ENCODE assay signal across 11 cellular contexts in genomic region chr15:51093488-51093864, GRCh38. TPM values are rescaled to one million over a fixed set of nuclear protein-coding genes. Genes with fewer than 3 reads are reported as not detected.
DNase-seq lines count a peak whose midpoint lies in the region; TF ChIP-seq lines count a peak whose summit lies in the region.
"Had no signal": no experiment of that assay in that cellular context is flagged by ENCODE, and none has a peak within 500 bp of the region (broad histone marks: within the 10 kb centered on the region; RNA-seq: fewer than 3 reads in every experiment).

No MANE protein-coding gene starts in this region.

- H3K4me2 ChIP-seq in GM23248 (ENCODE audit: unreplicated experiment), result peak overlapping the region; percentile 82

- H3K9me2 ChIP-seq in GM23248 (ENCODE audit: insufficient read depth), result no peaks in the 10 kb centered on the region

- TF ChIP-seq POLR2A in sigmoid colon (IDR thresholded peaks at IDR 0.05), result no peak

- TF ChIP-seq CTCF in ascending aorta (IDR thresholded peaks at IDR 0.05) (no peak), sigmoid colon (IDR thresholded peaks at IDR 0.05) (no peak)

- intact Hi-C loops in ascending aorta (cut with DNase I), result loop anchor here (5.0 to 10.0 kb wide), 3 partner anchors 39 to 739 kb away; partner anchors contain the start of genes GABPB1 and SPPL2A
- intact Hi-C loops in sigmoid colon (cut with DNase I), result loop anchor here (10.0 kb wide), 1 partner anchor 49 kb away; no protein-coding TSS in a partner anchor

- peaks cover 3% of the 10 kb centered on the region; the same call in 1 of the 2 replicates for H3K79me2 ChIP-seq in GM23248 (ENCODE audit: insufficient read depth)

- peaks cover 23% of the 10 kb centered on the region for H3F3A ChIP-seq in GM23248 (ENCODE audit: insufficient read depth)

- no peak for DNase-seq in GM23248
- DNase-seq in ascending aorta (ENCODE audit: low spot score in 2 of 2), result no peak
- DNase-seq in sigmoid colon, result no peak
- DNase-seq in stimulated activated CD4-positive, alpha-beta T cell treated with anti-CD3 and anti-CD28 coated beads, Interleukin-15, amount 100 ng/mL, for 24 hours, result no peak
- no peak for DNase-seq in effector CD8-positive, alpha-beta T cell (lab: John Stamatoyannopoulos, UW)
- no peak for DNase-seq in MG63
- DNase-seq in GF-D8 (lab: John Stamatoyannopoulos, UW), result no peak
- DNase-seq: effector memory CD4-positive, alpha-beta T cell; naive thymus-derived CD8-positive, alpha-beta T cell had no signal

- H3K9me3 ChIP-seq in GM23248 (ENCODE audit: low read depth) (no peaks in the 10 kb centered on the region), ascending aorta (no peaks in the 10 kb centered on the region), sigmoid colon (no peaks in the 10 kb centered on the region), MG63 (no peaks in the 10 kb centered on the region)

- H3K27ac ChIP-seq in GM23248 (no peak overlapping the region), ascending aorta (peak overlapping the region; percentile 92 to 95), sigmoid colon (peak overlapping the region; percentile 61 to 87 (median 74))

- 0 out of 2 replicates have a peak overlapping the region, but pooled peaks have one; percentile 67 for H3K9ac ChIP-seq in GM23248

- 73 to 84% methylated on average over 14 to 21 of the region's 21 CpGs for WGBS in GM23248 (ENCODE audit: low coverage in 1 of 2, low lambda C conversion rate in 2 of 2, missing lambda C conversion rate in 2 of 2), 2 experiments
- 22 to 42% methylated on average over 21 of the region's 21 CpGs for WGBS in sigmoid colon, 2 donors

- in situ Hi-C loops in GM23248 (cut with MboI), result no loop called here

- no peak overlapping the region for H2AFZ ChIP-seq in GM23248

- TF ChIP-seq EP300 in sigmoid colon (IDR thresholded peaks at IDR 0.05), result no peak

- H3K27me3 ChIP-seq in GM23248 (replicated peaks; ENCODE audit: insufficient read depth), result no peaks in the 10 kb centered on the region
- no peaks in the 10 kb centered on the region for H3K27me3 ChIP-seq in ascending aorta
- peaks cover 0 to 6% (median 0%) of the 10 kb centered on the region in 3 donors for H3K27me3 ChIP-seq in sigmoid colon
- H3K27me3 ChIP-seq in MG63, result peaks cover 2% of the 10 kb centered on the region; the same call in 1 of the 2 replicates

- H4K20me1 ChIP-seq in GM23248 (ENCODE audit: insufficient read depth), result no peaks in the 10 kb centered on the region

- H3K4me1 ChIP-seq in GM23248 (ENCODE audit: insufficient read depth), result peaks cover 26% of the 10 kb centered on the region
- peaks cover 0 to 29% of the 10 kb centered on the region in 2 donors for H3K4me1 ChIP-seq in ascending aorta
- H3K4me1 ChIP-seq in sigmoid colon, result peaks cover 0 to 29% (median 24%) of the 10 kb centered on the region in 4 donors

- H3K36me3 ChIP-seq in GM23248 (ENCODE audit: low read depth), result no peaks in the 10 kb centered on the region
- H3K36me3 ChIP-seq in ascending aorta, result no peaks in the 10 kb centered on the region
- no peaks in the 10 kb centered on the region for H3K36me3 ChIP-seq in sigmoid colon
- no peaks in the 10 kb centered on the region for H3K36me3 ChIP-seq in MG63

- H3K4me3 ChIP-seq in GM23248 (peak overlapping the region; percentile 81), ascending aorta (peak overlapping the region; percentile 67 to 92), iPS-11a (ENCODE audit: low read depth, low read length) (peak overlapping the region; percentile 29), sigmoid colon (peak overlapping the region; percentile 49 to 67 (median 62)), MG63 (no peak overlapping the region; the same call in 1 of the 2 replicates)

RNA-seq across cellular contexts. Expression of gene TNFAIP8L3, which starts 1.2 kb away (rescaled TPM):
- 2.8 and 6.8 TPM in 2 replicates for total RNA-seq in GM23248 (2014; rRNA removed; shearing (Covaris generic))
- polyA plus RNA-seq in GM23248 (2016; fragmentation: Nextera tagmentation; extraction: Ambion mirVana) (2.0 and 2.5 TPM in 2 replicates), sigmoid colon (10 to 100 TPM in 2 of 3 donors, 1 to 10 TPM in 1; 9.2 to 13.5 (median 13.2) TPM)
- total RNA-seq in ascending aorta (2.6 TPM), sigmoid colon (10 to 100 TPM in 1 of 4 donors, 1 to 10 TPM in 3; 6.1 to 11.6 (median 7.5) TPM)
- 2.4 and 4.8 TPM in 2 replicates for total RNA-seq in MG63 (2014; rRNA removed; shearing (Covaris generic); ENCODE audit: low replicate concordance)
- total RNA-seq: activated CD4-positive, alpha-beta T cell treated with anti-CD3 and anti-CD28 coated beads for 36 hours; naive thymus-derived CD8-positive, alpha-beta T cell had no signal
- polyA plus RNA-seq: naive thymus-derived CD8-positive, alpha-beta T cell had no signal
